Comparison of ENCODE assay signal across 30 cellular contexts in genomic region chr6:20162515-20162914, GRCh38.
"Had no signal": no experiment of that assay in that cellular context is flagged by ENCODE, and none has a peak within 500 bp of the region (broad histone marks: within the 10 kb centered on the region; RNA-seq: fewer than 3 reads in every experiment).

No MANE protein-coding gene starts in this region.

- H3K4me1 Mint-ChIP-seq: activated CD4-positive, alpha-beta memory T cell treated with anti-CD3 and anti-CD28 coated beads, Interleukin-2, amount 10 ng/mL, durations not matched to agents 7 days and 5 days; activated CD4-positive, alpha-beta T cell treated with anti-CD3 and anti-CD28 coated beads, Interleukin-2, amount 10 ng/mL, durations not matched to agents 7 days and 5 days; activated naive CD4-positive, alpha-beta T cell treated with anti-CD3 and anti-CD28 coated beads, Interleukin-2, amount 10 ng/mL, durations not matched to agents 7 days and 5 days; central memory CD8-positive, alpha-beta T cell had no signal

- H3K4me1 ChIP-seq: foreskin keratinocyte, gastrocnemius medialis had no signal

- H3K9me3 ChIP-seq: esophagus muscularis mucosa, gastrocnemius medialis, heart left ventricle had no signal

- H3K27me3 Mint-ChIP-seq: activated CD4-positive, alpha-beta memory T cell treated with anti-CD3 and anti-CD28 coated beads, Interleukin-2, amount 10 ng/mL, durations not matched to agents 7 days and 5 days; activated CD4-positive, alpha-beta T cell treated with anti-CD3 and anti-CD28 coated beads, Interleukin-2, amount 10 ng/mL, durations not matched to agents 7 days and 5 days; activated naive CD4-positive, alpha-beta T cell treated with anti-CD3 and anti-CD28 coated beads, Interleukin-2, amount 10 ng/mL, durations not matched to agents 7 days and 5 days; activated naive CD8-positive, alpha-beta T cell; activated T-cell treated with anti-CD3 and anti-CD28 coated beads, Interleukin-2, amount 50 U/mL, for 24 hours; central memory CD8-positive, alpha-beta T cell; dendritic cell treated with granulocyte-macrophage colony-stimulating factor and Interleukin-4, amounts not matched to agents 40 ng/mL and 50 ng/mL, for 4 days had no signal

- H3K27ac Mint-ChIP-seq: activated CD4-positive, alpha-beta memory T cell treated with anti-CD3 and anti-CD28 coated beads, Interleukin-2, amount 10 ng/mL, durations not matched to agents 7 days and 5 days; activated CD4-positive, alpha-beta T cell treated with anti-CD3 and anti-CD28 coated beads, Interleukin-2, amount 10 ng/mL, durations not matched to agents 7 days and 5 days; activated naive CD4-positive, alpha-beta T cell treated with anti-CD3 and anti-CD28 coated beads, Interleukin-2, amount 10 ng/mL, durations not matched to agents 7 days and 5 days; activated naive CD8-positive, alpha-beta T cell; activated T-cell treated with anti-CD3 and anti-CD28 coated beads, Interleukin-2, amount 50 U/mL, for 24 hours; activated T-cell treated with anti-CD3 and anti-CD28 coated beads, Interleukin-2, amount 50 U/mL, for 72 hours; dendritic cell treated with granulocyte-macrophage colony-stimulating factor and Interleukin-4, amounts not matched to agents 40 ng/mL and 50 ng/mL, for 4 days; endodermal cell; T-helper 1 cell treated with Interleukin-12 subunit alpha and Interleukin-12 subunit beta and Interleukin-4 antibody, amounts not matched to agents 30 μg/mL and 1 μg/mL, for 36 hours had no signal

- ATAC-seq: activated T-cell treated with anti-CD3 and anti-CD28 coated beads, Interleukin-2, amount 50 U/mL, for 72 hours; foreskin keratinocyte; gastrocnemius medialis; heart left ventricle had no signal

- H3K27ac ChIP-seq: brain microvascular endothelial cell, coronary artery, dorsolateral prefrontal cortex, foreskin keratinocyte, gastrocnemius medialis had no signal

- H3K9me3 Mint-ChIP-seq: activated CD4-positive, alpha-beta memory T cell treated with anti-CD3 and anti-CD28 coated beads, Interleukin-2, amount 10 ng/mL, durations not matched to agents 7 days and 5 days; activated CD4-positive, alpha-beta T cell treated with anti-CD3 and anti-CD28 coated beads, Interleukin-2, amount 10 ng/mL, durations not matched to agents 7 days and 5 days; activated naive CD4-positive, alpha-beta T cell treated with anti-CD3 and anti-CD28 coated beads, Interleukin-2, amount 10 ng/mL, durations not matched to agents 7 days and 5 days; activated T-cell treated with anti-CD3 and anti-CD28 coated beads, Interleukin-2, amount 50 U/mL, for 24 hours; activated T-cell treated with anti-CD3 and anti-CD28 coated beads, Interleukin-2, amount 50 U/mL, for 72 hours; central memory CD8-positive, alpha-beta T cell; dendritic cell treated with granulocyte-macrophage colony-stimulating factor and Interleukin-4, amounts not matched to agents 40 ng/mL and 50 ng/mL, for 4 days; endodermal cell had no signal

- DNase-seq: activated CD4-positive, alpha-beta memory T cell treated with anti-CD3 and anti-CD28 coated beads, Interleukin-2, amount 10 ng/mL, durations not matched to agents 7 days and 5 days; activated CD4-positive, alpha-beta T cell treated with anti-CD3 and anti-CD28 coated beads for 1 hour; activated CD4-positive, alpha-beta T cell treated with anti-CD3 and anti-CD28 coated beads for 4 hours; activated CD4-positive, alpha-beta T cell treated with anti-CD3 and anti-CD28 coated beads, Interleukin-2, amount 10 ng/mL, durations not matched to agents 7 days and 5 days; activated CD4-positive, alpha-beta T cell treated with anti-CD3 and anti-CD28 coated beads, Interleukin-2, amount 50 U/mL, for 4 hours; activated CD4-positive, CD25-positive, alpha-beta regulatory T cell; activated CD8-positive, alpha-beta memory T cell treated with anti-CD3 and anti-CD28 coated beads, Interleukin-2, amount 50 U/mL, for 48 hours; activated gamma-delta T cell; activated naive CD4-positive, alpha-beta T cell; activated naive CD4-positive, alpha-beta T cell treated with anti-CD3 and anti-CD28 coated beads, Interleukin-2, amount 10 ng/mL, durations not matched to agents 7 days and 5 days; activated T-cell treated with anti-CD3 and anti-CD28 coated beads for 4 hours; activated T-cell treated with anti-CD3 and anti-CD28 coated beads, Interleukin-2, amount 50 U/mL, for 24 hours; activated T-cell treated with anti-CD3 and anti-CD28 coated beads, Interleukin-2, amount 50 U/mL, for 72 hours; amniotic stem cell; anterior cingulate cortex; brain microvascular endothelial cell; dorsolateral prefrontal cortex; effector memory CD4-positive, alpha-beta T cell; endodermal cell; foreskin keratinocyte; gastrocnemius medialis; glutamatergic neuron; heart left ventricle; T1000 had no signal

- H3K27me3 ChIP-seq: brain microvascular endothelial cell, dorsolateral prefrontal cortex, esophagus muscularis mucosa, foreskin keratinocyte, gastrocnemius medialis, heart left ventricle had no signal

- H3K36me3 ChIP-seq: brain microvascular endothelial cell, gastrocnemius medialis had no signal

- H3K4me3 Mint-ChIP-seq: activated CD4-positive, alpha-beta memory T cell treated with anti-CD3 and anti-CD28 coated beads, Interleukin-2, amount 10 ng/mL, durations not matched to agents 7 days and 5 days; activated CD4-positive, alpha-beta T cell treated with anti-CD3 and anti-CD28 coated beads, Interleukin-2, amount 10 ng/mL, durations not matched to agents 7 days and 5 days; activated naive CD4-positive, alpha-beta T cell treated with anti-CD3 and anti-CD28 coated beads, Interleukin-2, amount 10 ng/mL, durations not matched to agents 7 days and 5 days; activated naive CD8-positive, alpha-beta T cell; activated T-cell treated with anti-CD3 and anti-CD28 coated beads, Interleukin-2, amount 50 U/mL, for 24 hours; activated T-cell treated with anti-CD3 and anti-CD28 coated beads, Interleukin-2, amount 50 U/mL, for 72 hours; central memory CD8-positive, alpha-beta T cell; dendritic cell treated with granulocyte-macrophage colony-stimulating factor and Interleukin-4, amounts not matched to agents 40 ng/mL and 50 ng/mL, for 4 days; endodermal cell; T-helper 1 cell treated with Interleukin-12 subunit alpha and Interleukin-12 subunit beta and Interleukin-4 antibody, amounts not matched to agents 30 μg/mL and 1 μg/mL, for 36 hours had no signal

- H3K4me3 ChIP-seq: coronary artery, dorsolateral prefrontal cortex, esophagus muscularis mucosa, gastrocnemius medialis, heart left ventricle had no signal
